Comparison of ENCODE assay signal across 15 cellular contexts in genomic region chr10:23399701-23400144, GRCh38. TPM values are rescaled to one million over a fixed set of nuclear protein-coding genes. Genes with fewer than 3 reads are reported as not detected.
DNase-seq lines count a peak whose midpoint lies in the region; ATAC-seq, FAIRE-seq and TF ChIP-seq lines count a peak whose summit lies in the region.
"Had no signal": no experiment of that assay in that cellular context is flagged by ENCODE, and none has a peak within 500 bp of the region (broad histone marks: within the 10 kb centered on the region; RNA-seq: fewer than 3 reads in every experiment).

No MANE protein-coding gene starts in this region.

- ATAC-seq in HepG2, result peak; percentile 52; the same call in 2 of the 3 replicates
- ATAC-seq in right lobe of liver, result no peak
- ATAC-seq in left lung, result peak; percentile 97
- ATAC-seq in aorta (ENCODE audit: low FRiP score), result peak; percentile 56
- ATAC-seq in HG03135 (IDR thresholded peaks at IDR 0.05; ENCODE audit: unreplicated experiment), result no peak
- ATAC-seq: foreskin keratinocyte had no signal

- H3K36me3 ChIP-seq in HepG2 (replicated peaks in 1 of 2; ENCODE audit: control insufficient read depth in 1 of 2, insufficient read depth in 2 of 2, low read length in 2 of 2) (no peaks in the 10 kb centered on the region), right lobe of liver (no peaks in the 10 kb centered on the region), endocrine pancreas (ENCODE audit: control insufficient read depth, insufficient read depth, low read length) (no peaks in the 10 kb centered on the region), left lung (no peaks in the 10 kb centered on the region), aorta (ENCODE audit: control insufficient read depth in 1 of 2, insufficient read depth in 2 of 2, low read length in 1 of 2) (no peaks in the 10 kb centered on the region)

- H3K79me2 ChIP-seq in HepG2 (ENCODE audit: insufficient read depth, low read length), result no peaks in the 10 kb centered on the region

- POLR2A ChIA-PET in HepG2 (lab: Yijun Ruan, JAX), result no interaction called here

- TF ChIP-seq EP300 in HepG2 (IDR thresholded peaks at IDR 0.05; ENCODE audit: low read depth in 2 of 2, low read length in 2 of 2) (no peak), HepG2 (CRISPR knock-in tag; IDR thresholded peaks at IDR 0.05; ENCODE audit: borderline replicate concordance) (no peak)

- intact Hi-C loops in HepG2 (cut with micrococcal nuclease; ENCODE audit: unreplicated experiment), result no loop called here
- intact Hi-C loops in right lobe of liver (cut with DNase I), result no loop called here
- intact Hi-C loops in left lung (cut with DNase I), result no loop called here
- intact Hi-C loops in aorta (cut with DNase I), result no loop called here

- H3K4me3 ChIP-seq in HepG2 (replicated peaks in 1 of 3; ENCODE audit: insufficient read depth in 1 of 3, low read depth in 2 of 3, low read length in 3 of 3) (no peak overlapping the region), right lobe of liver (no peak overlapping the region), endocrine pancreas (ENCODE audit: control insufficient read depth, insufficient read depth, low read length) (peak overlapping the region; percentile 35), left lung (no peak overlapping the region), aorta (ENCODE audit: low read length in 2 of 2) (no peak overlapping the region)

- no peak overlapping the region for H3K4me2 ChIP-seq in HepG2 (ENCODE audit: low read depth, low read length)
- H3K4me2 ChIP-seq: KMS-11 had no signal

- FAIRE-seq in HepG2 (lab: Jason Lieb, UNC), result no peak
- FAIRE-seq: A204.1 had no signal

- TF ChIP-seq POLR2A in HepG2 (IDR thresholded peaks at IDR 0.05; ENCODE audit: insufficient read depth in 1 of 2, low read depth in 2 of 2, low read length in 2 of 2) (no peak), right lobe of liver (IDR thresholded peaks at IDR 0.05) (no peak)

- peaks cover 12% of the 10 kb centered on the region; the same call in 1 of the 2 replicates for H3K4me1 ChIP-seq in HepG2 (ENCODE audit: insufficient read depth, low read length)
- no peaks in the 10 kb centered on the region for H3K4me1 ChIP-seq in right lobe of liver
- peaks cover 11% of the 10 kb centered on the region for H3K4me1 ChIP-seq in endocrine pancreas (ENCODE audit: control insufficient read depth, insufficient read depth, low read length)
- no peaks in the 10 kb centered on the region for H3K4me1 ChIP-seq in left lung
- H3K4me1 ChIP-seq in aorta (ENCODE audit: control insufficient read depth in 1 of 2, insufficient read depth in 2 of 2, low read length in 2 of 2), result no peaks in the 10 kb centered on the region

- 4% methylated on average over 7 of the region's 7 CpGs for WGBS in HepG2 (ENCODE audit: low lambda C conversion rate)
- WGBS in right lobe of liver (ENCODE audit: insufficient coverage, low coverage, low lambda C conversion rate, missing lambda C conversion rate), result 70% methylated on average over 6 of the region's 7 CpGs
- WGBS in aorta, 2 donors, result 11% methylated on average over 7 of the region's 7 CpGs

- H3K27me3 ChIP-seq in HepG2 (ENCODE audit: control insufficient read depth in 1 of 2, insufficient read depth in 2 of 2, low read length in 2 of 2) (no peaks in the 10 kb centered on the region; a peak in 1 of 5 replicates), right lobe of liver (no peaks in the 10 kb centered on the region), endocrine pancreas (ENCODE audit: control insufficient read depth, insufficient read depth, low read length) (no peaks in the 10 kb centered on the region), left lung (no peaks in the 10 kb centered on the region), aorta (ENCODE audit: control insufficient read depth in 1 of 2, insufficient read depth in 2 of 2, low read length in 1 of 2) (no peaks in the 10 kb centered on the region)
- H3K27me3 ChIP-seq: foreskin keratinocyte had no signal

- in situ Hi-C loops in HepG2 (cut with HindIII; ENCODE audit: extremely low pct_ligation_motif_present, low pct_unique_long_range_greater_than_20kb), result no loop called here

- H3K27ac ChIP-seq in HepG2 (ENCODE audit: extremely low read length, insufficient read depth, low read length) (no peak overlapping the region), right lobe of liver (no peak overlapping the region), left lung (peak overlapping the region in 1 of 2 donors; percentile 67), aorta (ENCODE audit: low read depth in 1 of 2, low read length in 2 of 2) (no peak overlapping the region)
- H3K27ac ChIP-seq: foreskin keratinocyte, KMS-11 had no signal

- no peaks in the 10 kb centered on the region for H4K20me1 ChIP-seq in HepG2 (ENCODE audit: insufficient read depth, low read length)

- H3K9ac ChIP-seq in HepG2 (ENCODE audit: insufficient read depth, low read depth, low read length) (no peak overlapping the region), endocrine pancreas (ENCODE audit: control insufficient read depth, insufficient read depth, low read length) (no peak overlapping the region)
- H3K9ac ChIP-seq: KMS-11 had no signal

- no peak overlapping the region for H2AFZ ChIP-seq in HepG2 (ENCODE audit: low read length)

- CTCF ChIA-PET in HepG2 (lab: Yijun Ruan, JAX; ENCODE audit: low intra/inter-chr PET ratio, low total read pairs), result no interaction called here

- H3K9me3 ChIP-seq in HepG2 (ENCODE audit: low read length), result no peaks in the 10 kb centered on the region
- no peaks in the 10 kb centered on the region for H3K9me3 ChIP-seq in right lobe of liver
- no peaks in the 10 kb centered on the region for H3K9me3 ChIP-seq in endocrine pancreas (ENCODE audit: control insufficient read depth, low read length)
- no peaks in the 10 kb centered on the region for H3K9me3 ChIP-seq in left lung
- H3K9me3 ChIP-seq in aorta (ENCODE audit: control insufficient read depth, low read length), result no peaks in the 10 kb centered on the region

- no TSS peak for BruUV-seq in HepG2 (replicated peaks; lab: Mats Ljungman, UMichigan)

- TF ChIP-seq RAD21 in HepG2 (CRISPR knock-in tag; IDR thresholded peaks at IDR 0.05), result no peak

- DNase-seq in HepG2 (ENCODE audit: low spot score) (peak; percentile 6), right lobe of liver (no peak), left lung (peak in 1 of 2 donors; percentile 40), aorta (no peak), mesenteric fat pad (ENCODE audit: low spot score) (no peak)
- no peak for DNase-seq in stimulated activated CD4-positive, alpha-beta T cell treated with anti-CD3 and anti-CD28 coated beads, Interleukin-12 subunit alpha, Interleukin-12 subunit beta, amount 100 ng/mL, for 4 hours
- DNase-seq: activated CD8-positive, alpha-beta memory T cell treated with anti-CD3 and anti-CD28 coated beads, Interleukin-2, amount 50 U/mL, for 48 hours; caudate nucleus; DND-41; foreskin keratinocyte had no signal

- TF ChIP-seq CTCF in HepG2 (CRISPR knock-in tag; IDR thresholded peaks at IDR 0.05), result no peak
- TF ChIP-seq CTCF in right lobe of liver (IDR thresholded peaks at IDR 0.05), result no peak
- TF ChIP-seq CTCF in left lung (IDR thresholded peaks at IDR 0.05), result no peak

RNA-seq across cellular contexts. Expression of gene OTUD1, which starts 39.2 kb away (rescaled TPM):
- 1.2 and 1.3 TPM in 2 replicates for total RNA-seq in HepG2 (2016; rRNA removed; fragmentation: Illumina TruSeq; extraction: Trizol)
- 0.10 and 0.18 TPM in 2 replicates for total RNA-seq in HepG2 (2016; cell fraction: cytosol; rRNA removed; fragmentation: Illumina TruSeq; extraction: Trizol; ENCODE audit: low read depth)
- total RNA-seq in HepG2 (2016; cell fraction: insoluble cytoplasmic fraction; rRNA removed; fragmentation: Illumina TruSeq; extraction: Trizol), result 1.3 TPM in 2 replicates
- total RNA-seq in HepG2 (2016; cell fraction: membrane; rRNA removed; fragmentation: Illumina TruSeq; extraction: Trizol), result 1.00 and 1.5 TPM in 2 replicates
- total RNA-seq in HepG2 (2016; cell fraction: nucleus; rRNA removed; fragmentation: Illumina TruSeq; extraction: Trizol), result 1.8 and 3.3 TPM in 2 replicates
- 1.4 and 1.6 TPM in 2 replicates for polyA plus RNA-seq in HepG2 (2011; rRNA removed)
- polyA plus RNA-seq in HepG2 (2011; cell fraction: cytosol; rRNA removed), result 0.90 and 1.2 TPM in 2 replicates
- polyA plus RNA-seq in HepG2 (2011; cell fraction: nucleus; rRNA removed), result 0.95 and 1.1 TPM in 2 replicates
- 3.4 and 3.5 TPM in 2 replicates for polyA plus RNA-seq in HepG2 (2012)
- 0.28 and 0.36 TPM in 2 replicates for polyA plus RNA-seq in HepG2 (2016; cell fraction: cytosol; fragmentation: Illumina TruSeq; extraction: Trizol; ENCODE audit: low read depth)
- polyA plus RNA-seq in HepG2 (2016; cell fraction: insoluble cytoplasmic fraction; fragmentation: Illumina TruSeq; extraction: Trizol; ENCODE audit: low read depth), result 1.7 and 2.0 TPM in 2 replicates
- polyA plus RNA-seq in HepG2 (2016; cell fraction: membrane; fragmentation: Illumina TruSeq; extraction: Trizol; ENCODE audit: low read depth), result 0.70 and 1.1 TPM in 2 replicates
- 2.5 TPM in 2 replicates for polyA plus RNA-seq in HepG2 (2016; cell fraction: nucleus; fragmentation: Illumina TruSeq; extraction: Trizol; ENCODE audit: insufficient read depth, low read depth)
- polyA minus RNA-seq in HepG2 (2011; rRNA and poly(A)+ RNA removed; ENCODE audit: low replicate concordance), result 1.9 and 5.2 TPM in 2 replicates
- 1.5 and 1.7 TPM in 2 replicates for polyA minus RNA-seq in HepG2 (2011; cell fraction: cytosol; rRNA and poly(A)+ RNA removed)
- 2.8 and 3.7 TPM in 2 replicates for polyA minus RNA-seq in HepG2 (2011; cell fraction: nucleus; rRNA and poly(A)+ RNA removed)
- total RNA-seq in right lobe of liver, result 1 to 10 TPM; 3.2 to 6.4 (median 4.5) TPM
- 10 to 100 TPM; 19.4 to 21.6 TPM for total RNA-seq in left lung
- 10 to 100 TPM; 19.8 to 23.5 TPM for total RNA-seq in aorta
- polyA plus RNA-seq in aorta, result 10 to 100 TPM in 1 of 2 donors, 1 to 10 TPM in 1; 8.0 to 10.4 TPM
- total RNA-seq in mesenteric fat pad, result 13.8 TPM

RNA-seq across cellular contexts. Expression of gene C10orf67, which starts 55.1 kb away (rescaled TPM):
- total RNA-seq in HepG2 (2016; rRNA removed; fragmentation: Illumina TruSeq; extraction: Trizol) (not detected in 2 replicates), right lobe of liver (not detected), left lung (under 1 TPM; 0.68 to 0.93 TPM), aorta (not detected), mesenteric fat pad (not detected)
- total RNA-seq in HepG2 (2016; cell fraction: cytosol; rRNA removed; fragmentation: Illumina TruSeq; extraction: Trizol; ENCODE audit: low read depth), result not detected in 2 replicates
- total RNA-seq in HepG2 (2016; cell fraction: insoluble cytoplasmic fraction; rRNA removed; fragmentation: Illumina TruSeq; extraction: Trizol), result not detected in 2 replicates
- not detected in 2 replicates for total RNA-seq in HepG2 (2016; cell fraction: membrane; rRNA removed; fragmentation: Illumina TruSeq; extraction: Trizol)
- not detected in 2 replicates for total RNA-seq in HepG2 (2016; cell fraction: nucleus; rRNA removed; fragmentation: Illumina TruSeq; extraction: Trizol)
- polyA plus RNA-seq in HepG2 (2011; rRNA removed) (not detected in 2 replicates), aorta (not detected)
- not detected in 2 replicates for polyA plus RNA-seq in HepG2 (2011; cell fraction: cytosol; rRNA removed)
- polyA plus RNA-seq in HepG2 (2011; cell fraction: nucleus; rRNA removed), result not detected in 2 replicates
- not detected in 2 replicates for polyA plus RNA-seq in HepG2 (2012)
- polyA plus RNA-seq in HepG2 (2016; cell fraction: cytosol; fragmentation: Illumina TruSeq; extraction: Trizol; ENCODE audit: low read depth), result not detected in 2 replicates
- polyA plus RNA-seq in HepG2 (2016; cell fraction: insoluble cytoplasmic fraction; fragmentation: Illumina TruSeq; extraction: Trizol; ENCODE audit: low read depth), result not detected in 2 replicates
- polyA plus RNA-seq in HepG2 (2016; cell fraction: membrane; fragmentation: Illumina TruSeq; extraction: Trizol; ENCODE audit: low read depth), result not detected in 2 replicates
- polyA plus RNA-seq in HepG2 (2016; cell fraction: nucleus; fragmentation: Illumina TruSeq; extraction: Trizol; ENCODE audit: insufficient read depth, low read depth), result not detected in 2 replicates
- 0.23 TPM in 1 of 2 replicates, not detected in the other for polyA minus RNA-seq in HepG2 (2011; rRNA and poly(A)+ RNA removed; ENCODE audit: low replicate concordance)
- not detected in 2 replicates for polyA minus RNA-seq in HepG2 (2011; cell fraction: cytosol; rRNA and poly(A)+ RNA removed)
- not detected in 2 replicates for polyA minus RNA-seq in HepG2 (2011; cell fraction: nucleus; rRNA and poly(A)+ RNA removed)
- total RNA-seq: lung microvascular endothelial cell had no signal

Comparison
In these comparisons a context has a peak if more than half of its experiments do, and no peak if none do; other contexts are left out.
1. ATAC-seq: peak in HepG2 (single experiment), left lung (single experiment) and aorta (single experiment); none in right lobe of liver (0 of 4) and HG03135 (single experiment).